1 cellular context compared by ENCODE assay signal in genomic region chr22:49486225-49486624, GRCh38.
TF ChIP-seq lines count a peak whose summit lies in the region.

No MANE protein-coding gene starts in this region.

TF ChIP-seq in K562, 482 proteins besides CTCF, POLR2A, EP300 and RAD21 (continued from another document):
- TF ChIP-seq ZNF134 (CRISPR knock-in tag; conservative IDR thresholded peaks at IDR 0.05), result peak; percentile 98
- TF ChIP-seq PTBP1 (IDR thresholded peaks at IDR 0.05; ENCODE audit: low read depth, low read length), result no peak
- TF ChIP-seq HDAC8 (tag; IDR thresholded peaks at IDR 0.05), result no peak
- TF ChIP-seq ZNF175 (CRISPR knock-in tag; IDR thresholded peaks at IDR 0.05; ENCODE audit: low read depth), result no peak
